In genomic region chr10:52750629-52751028, GRCh38 we compare ENCODE assay signal across 31 cellular contexts. TPM values are rescaled to one million over a fixed set of nuclear protein-coding genes. Genes with fewer than 3 reads are reported as not detected.
"Had no signal": no experiment of that assay in that cellular context is flagged by ENCODE, and none has a peak within 500 bp of the region (broad histone marks: within the 10 kb centered on the region; RNA-seq: fewer than 3 reads in every experiment).

No MANE protein-coding gene starts in this region.

- H3K9me3 ChIP-seq: stomach, suprapubic skin, testis, thoracic aorta, thyroid gland, tibial artery, tibial nerve, transverse colon, upper lobe of left lung, upper lobe of right lung, uterus, vagina had no signal

- H3K27me3 ChIP-seq: stomach, suprapubic skin, testis, thyroid gland, tibial artery, tibial nerve, transverse colon, upper lobe of left lung, upper lobe of right lung, uterus, vagina had no signal

- H3K4me3 ChIP-seq: stomach, suprapubic skin, testis, thoracic aorta, thyroid gland, tibial artery, tibial nerve, transverse colon, upper lobe of left lung, upper lobe of right lung, uterus, vagina had no signal

- DNase-seq: stimulated activated CD4-positive, alpha-beta T cell treated with anti-CD3 and anti-CD28 coated beads, Interleukin-2, amount 100 ng/mL, for 48 hours; stimulated activated CD4-positive, alpha-beta T cell treated with anti-CD3 and anti-CD28 coated beads, Interleukin-4, amount 100 ng/mL, for 1 hour; stimulated activated CD4-positive, alpha-beta T cell treated with anti-CD3 and anti-CD28 coated beads, Interleukin-4, amount 100 ng/mL, for 24 hours; stimulated activated CD4-positive, alpha-beta T cell treated with anti-CD3 and anti-CD28 coated beads, Interleukin-4, amount 100 ng/mL, for 4 hours; stimulated activated CD8-positive, alpha-beta memory T cell treated with anti-CD3 and anti-CD28 coated beads, Interleukin-4, amount 100 ng/mL, for 48 hours; stimulated activated naive B cell treated with anti-CD40 and anti-IgM and Interleukin-4, amounts not matched to agents 10 μg/mL and 1 μg/mL and 100 μg/mL, for 72 hours; stimulated activated naive CD4-positive, alpha-beta T cell; stimulated activated naive CD4-positive, alpha-beta T cell treated with Interleukin-2 at 50 U/mL for 16 hours; stimulated activated naive CD8-positive, alpha-beta T cell treated with anti-CD3 and anti-CD28 coated beads, Interleukin-15, amount 100 ng/mL, for 72 hours; stimulated activated naive CD8-positive, alpha-beta T cell treated with anti-CD3 and anti-CD28 coated beads, Interleukin-15, Interleukin-2, amounts not matched to agents 100 U/mL and 50 U/mL, for 24 hours; stomach; substantia nigra; testis; thyroid gland; tibial artery; transverse colon; trophoblast cell; upper lobe of left lung; upper lobe of right lung; uterus had no signal

- FAIRE-seq: urothelium cell line had no signal

- H3K36me3 ChIP-seq: stomach, suprapubic skin, thoracic aorta, thyroid gland, tibial artery, tibial nerve, transverse colon, upper lobe of left lung, upper lobe of right lung, uterus, vagina had no signal

- H3K4me1 ChIP-seq: stomach, suprapubic skin, testis, thyroid gland, tibial artery, tibial nerve, transverse colon, upper lobe of right lung, uterus, vagina had no signal

- H3K27ac ChIP-seq: stomach, suprapubic skin, testis, thoracic aorta, thyroid gland, tibial artery, tibial nerve, transverse colon, upper lobe of left lung, upper lobe of right lung, uterus, vagina had no signal

- ATAC-seq: stimulated activated effector memory CD8-positive, alpha-beta T cell treated with anti-CD3 and anti-CD28 coated beads, Interleukin-12 subunit alpha, Interleukin-12 subunit beta, amount 100 ng/mL, for 72 hours; stimulated activated memory B cell treated with anti-CD40 and anti-IgM and Interleukin-4, amounts not matched to agents 10 μg/mL and 1 μg/mL and 100 μg/mL, for 72 hours; stimulated activated naive B cell treated with anti-CD40 and anti-IgM and Interleukin-4, amounts not matched to agents 10 μg/mL and 1 μg/mL and 100 μg/mL, for 72 hours; stimulated activated naive CD8-positive, alpha-beta T cell treated with anti-CD3 and anti-CD28 coated beads, Interleukin-15, amount 100 ng/mL, for 72 hours; stimulated activated naive CD8-positive, alpha-beta T cell treated with anti-CD3 and anti-CD28 coated beads, Interleukin-15, Interleukin-2, amounts not matched to agents 100 U/mL and 50 U/mL, for 24 hours; upper lobe of right lung had no signal

RNA-seq across cellular contexts. Expression of gene MBL2, which starts 22.0 kb away (rescaled TPM):
- total RNA-seq: subcutaneous adipose tissue, suprapubic skin, temporal lobe, thoracic aorta, thyroid gland, transverse colon, upper lobe of right lung, ureter, urinary bladder, uterus, vagina had no signal
- polyA plus RNA-seq: stomach had no signal
